In genomic region chr12:57590892-57591566, GRCh38 we compare ENCODE assay signal across 1 cellular context.
TF ChIP-seq lines count a peak whose summit lies in the region.

Gene PIP4K2C (plus strand): TSS chr12:57591192. CDS start chr12:57591290, 98 bp downstream.

TF ChIP-seq in GM12878, 131 proteins besides CTCF, POLR2A, EP300 and RAD21 (continued from another document):
- TF ChIP-seq PKNOX1 (IDR thresholded peaks at IDR 0.05) (no peak), CHD1 (IDR thresholded peaks at IDR 0.05; ENCODE audit: low read depth, low read length) (no peak), YY1 (IDR thresholded peaks at IDR 0.05; ENCODE audit: low read depth, low read length) (peak; percentile 80), GATAD2B (conservative IDR thresholded peaks at IDR 0.05; ENCODE audit: low read depth) (peak; percentile 96), CREB1 (IDR thresholded peaks at IDR 0.05; ENCODE audit: low read depth) (peak; percentile 47; the same call in 1 of the 2 replicates), ZBTB4 (CRISPR knock-in tag; IDR thresholded peaks at IDR 0.05) (peak; percentile 87; the same call in 1 of the 2 replicates), BCLAF1 (IDR thresholded peaks at IDR 0.05) (no peak)
